Comparison of ENCODE assay signal across 14 cellular contexts in genomic region chr2:25322313-25322712, GRCh38. TPM values are rescaled to one million over a fixed set of nuclear protein-coding genes. Genes with fewer than 3 reads are reported as not detected.
A peak's percentile ranks its signal among the peaks of the same experiment; 100 is the strongest.
DNase-seq lines count a peak whose midpoint lies in the region; ATAC-seq and TF ChIP-seq lines count a peak whose summit lies in the region.
"Had no signal": no experiment of that assay in that cellular context is flagged by ENCODE, and none has a peak within 500 bp of the region (broad histone marks: within the 10 kb centered on the region; RNA-seq: fewer than 3 reads in every experiment).

No MANE protein-coding gene starts in this region.

- peak overlapping the region; percentile 32 for H2AFZ ChIP-seq in neural progenitor cell (replicated peaks)
- H2AFZ ChIP-seq: GM23338 had no signal

- ATAC-seq in T-helper 17 cell: no peak
- peak; percentile 46 for ATAC-seq in activated naive CD8-positive, alpha-beta T cell treated with anti-CD3 and anti-CD28 coated beads, Interleukin-2, amount 50 U/mL, for 24 hours
- ATAC-seq in HG03175 (IDR thresholded peaks at IDR 0.05; ENCODE audit: unreplicated experiment): no peak
- ATAC-seq in GM18505 (IDR thresholded peaks at IDR 0.05; ENCODE audit: unreplicated experiment): no peak
- no peak for ATAC-seq in GM21717 (IDR thresholded peaks at IDR 0.05; ENCODE audit: unreplicated experiment)
- ATAC-seq: body of pancreas had no signal

- peaks cover 9% of the 10 kb centered on the region for H3K9me3 Mint-ChIP-seq in activated naive CD8-positive, alpha-beta T cell treated with anti-CD3 and anti-CD28 coated beads, Interleukin-2, amount 50 U/mL, for 24 hours
- H3K9me3 Mint-ChIP-seq in neural progenitor cell: peaks cover 22% of the 10 kb centered on the region

- no peak for TF ChIP-seq CTCF in neural progenitor cell (IDR thresholded peaks at IDR 0.05)

- no peak overlapping the region for H3K27ac ChIP-seq in neural progenitor cell
- H3K27ac ChIP-seq: body of pancreas, neutrophil had no signal

- no peak overlapping the region for H3K4me3 ChIP-seq in neural progenitor cell
- H3K4me3 ChIP-seq: body of pancreas, esophagus muscularis mucosa, GM23338 had no signal

- H3K36me3 Mint-ChIP-seq in T-helper 17 cell (ENCODE audit: low read depth): peaks cover 5% of the 10 kb centered on the region
- H3K36me3 Mint-ChIP-seq in activated naive CD8-positive, alpha-beta T cell treated with anti-CD3 and anti-CD28 coated beads, Interleukin-2, amount 50 U/mL, for 24 hours (ENCODE audit: low read depth): peaks cover 51% of the 10 kb centered on the region
- H3K36me3 Mint-ChIP-seq in neural progenitor cell: peaks cover 8% of the 10 kb centered on the region

- DNase-seq in activated CD4-positive, alpha-beta T cell treated with anti-CD3 and anti-CD28 coated beads for 4 hours: peak; percentile 56 to 60
- DNase-seq in activated CD4-positive, alpha-beta T cell treated with anti-CD3 and anti-CD28 coated beads for 1 hour: no peak
- no peak for DNase-seq in T-helper 17 cell
- DNase-seq in activated naive CD8-positive, alpha-beta T cell treated with anti-CD3 and anti-CD28 coated beads, Interleukin-2, amount 50 U/mL, for 24 hours: peak; percentile 48
- DNase-seq in neural progenitor cell (ENCODE audit: low spot score): no peak
- DNase-seq: body of pancreas, NCI-H1436 had no signal

- H3K9me3 ChIP-seq in T-helper 17 cell (ENCODE audit: control insufficient read depth, low read length, poor library complexity, severe bottlenecking) (peaks cover 2% of the 10 kb centered on the region), neural progenitor cell (ENCODE audit: low read depth) (no peaks in the 10 kb centered on the region)
- H3K9me3 ChIP-seq: body of pancreas, neutrophil had no signal

- no peak for TF ChIP-seq POLR2A in GM18505 (IDR thresholded peaks at IDR 0.05; ENCODE audit: borderline replicate concordance, extremely low read depth, insufficient read depth, insufficient read length)

- peaks cover 4% of the 10 kb centered on the region for H3K4me1 ChIP-seq in neural progenitor cell

- H4K20me1 ChIP-seq in neural progenitor cell (ENCODE audit: low read depth): no peaks in the 10 kb centered on the region

- peak overlapping the region; percentile 3 for H3K4me2 ChIP-seq in neural progenitor cell
- H3K4me2 ChIP-seq: GM23338 had no signal

- H3F3A ChIP-seq in neural progenitor cell (ENCODE audit: low read depth): peaks cover 3% of the 10 kb centered on the region

- no peak overlapping the region for H3K9ac ChIP-seq in neural progenitor cell

- H3K4me3 Mint-ChIP-seq in T-helper 17 cell: peak overlapping the region; percentile 90
- H3K4me3 Mint-ChIP-seq in activated naive CD8-positive, alpha-beta T cell treated with anti-CD3 and anti-CD28 coated beads, Interleukin-2, amount 50 U/mL, for 24 hours: peak overlapping the region; percentile 80
- H3K4me3 Mint-ChIP-seq in neural progenitor cell: no peak overlapping the region
- H3K4me3 Mint-ChIP-seq: GM23338, memory B cell had no signal

- H3K79me2 ChIP-seq in neural progenitor cell (ENCODE audit: low read depth): no peaks in the 10 kb centered on the region

- peaks cover 25% of the 10 kb centered on the region for H3K4me1 Mint-ChIP-seq in T-helper 17 cell
- peaks cover 74% of the 10 kb centered on the region for H3K4me1 Mint-ChIP-seq in activated naive CD8-positive, alpha-beta T cell treated with anti-CD3 and anti-CD28 coated beads, Interleukin-2, amount 50 U/mL, for 24 hours
- H3K4me1 Mint-ChIP-seq in neural progenitor cell: peaks cover 20% of the 10 kb centered on the region

- no peaks in the 10 kb centered on the region for H3K27me3 ChIP-seq in neural progenitor cell
- H3K27me3 ChIP-seq: body of pancreas, esophagus muscularis mucosa, neutrophil had no signal

- H3K36me3 ChIP-seq in neural progenitor cell: no peaks in the 10 kb centered on the region
- H3K36me3 ChIP-seq: neutrophil had no signal

- H3K27ac Mint-ChIP-seq in T-helper 17 cell (peak overlapping the region; percentile 97), neural progenitor cell (peak overlapping the region; percentile 11)
- H3K27ac Mint-ChIP-seq in activated naive CD8-positive, alpha-beta T cell treated with anti-CD3 and anti-CD28 coated beads, Interleukin-2, amount 50 U/mL, for 24 hours: peak overlapping the region; percentile 99
- H3K27ac Mint-ChIP-seq: GM23338, memory B cell had no signal

- no peaks in the 10 kb centered on the region for H3K27me3 Mint-ChIP-seq in T-helper 17 cell
- H3K27me3 Mint-ChIP-seq in activated naive CD8-positive, alpha-beta T cell treated with anti-CD3 and anti-CD28 coated beads, Interleukin-2, amount 50 U/mL, for 24 hours: no peaks in the 10 kb centered on the region
- H3K27me3 Mint-ChIP-seq in neural progenitor cell (ENCODE audit: insufficient read depth, low read depth): peaks cover 7% of the 10 kb centered on the region
- H3K27me3 Mint-ChIP-seq: memory B cell had no signal

RNA-seq across cellular contexts. Expression of gene DNMT3A, which starts 19.4 kb away (rescaled TPM):
- 10 to 100 TPM; 62.8 to 67.6 TPM for total RNA-seq in T-helper 17 cell
- total RNA-seq in neural progenitor cell (ENCODE audit: low replicate concordance): 46.5 and 81.1 TPM in 2 replicates

Comparison
In these comparisons a context has a peak if more than half of its experiments do, and no peak if none do; other contexts are left out.
1. DNase-seq: peak in activated CD4-positive, alpha-beta T cell treated with anti-CD3 and anti-CD28 coated beads for 4 hours (2 of 2) and activated naive CD8-positive, alpha-beta T cell treated with anti-CD3 and anti-CD28 coated beads, Interleukin-2, amount 50 U/mL, for 24 hours (single experiment); none in activated CD4-positive, alpha-beta T cell treated with anti-CD3 and anti-CD28 coated beads for 1 hour (single experiment), T-helper 17 cell (0 of 3) and neural progenitor cell (single experiment).
2. H3K27ac Mint-ChIP-seq: peak in every context shown above with its lines; median percentile 99 in activated naive CD8-positive, alpha-beta T cell treated with anti-CD3 and anti-CD28 coated beads, Interleukin-2, amount 50 U/mL, for 24 hours; 97 in T-helper 17 cell; 11 in neural progenitor cell.